In the genomic region with DNA sequence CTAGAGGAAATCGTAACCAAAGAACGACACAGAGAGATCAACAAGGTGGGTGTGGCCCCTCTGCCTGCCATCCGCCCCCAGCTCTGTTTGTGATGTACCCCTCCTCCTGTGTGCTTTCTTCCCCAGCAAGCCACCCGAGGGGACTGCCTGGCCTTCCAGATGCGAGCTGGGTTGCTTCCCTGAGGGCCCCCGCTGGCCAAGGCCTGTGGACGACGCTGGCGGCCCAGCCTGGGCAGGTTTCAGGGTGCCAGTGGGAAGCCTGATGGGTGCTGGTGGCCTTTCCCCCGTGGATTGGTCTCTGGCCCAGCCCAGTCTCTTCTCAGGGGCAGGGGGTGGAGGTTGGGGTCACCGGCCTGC, we compare ENCODE assay signal across 10 cellular contexts. TPM values are rescaled to one million over a fixed set of nuclear protein-coding genes. Genes with fewer than 3 reads are reported as not detected.
DNase-seq lines count a peak whose midpoint lies in the region; ATAC-seq and TF ChIP-seq lines count a peak whose summit lies in the region.
"Had no signal": no experiment of that assay in that cellular context is flagged by ENCODE, and none has a peak within 500 bp of the region (broad histone marks: within the 10 kb centered on the region; RNA-seq: fewer than 3 reads in every experiment).

No MANE protein-coding gene starts in this region.

- peaks cover 24 to 39% of the 10 kb centered on the region in 2 donors for H3K4me1 Mint-ChIP-seq in natural killer cell treated with Interleukin-12 subunit alpha and Interleukin-12 subunit beta and Interleukin-15 and Interleukin-18, amount 100 ng/mL, for 72 hours (ENCODE audit: low read depth in 2 of 2)

- H3K27ac Mint-ChIP-seq in natural killer cell treated with Interleukin-12 subunit alpha and Interleukin-12 subunit beta and Interleukin-15 and Interleukin-18, amount 100 ng/mL, for 72 hours: peak overlapping the region in 1 of 2 donors; percentile 91

- no peaks in the 10 kb centered on the region for H3K36me3 Mint-ChIP-seq in natural killer cell treated with Interleukin-12 subunit alpha and Interleukin-12 subunit beta and Interleukin-15 and Interleukin-18, amount 100 ng/mL, for 72 hours

- no peaks in the 10 kb centered on the region for H3K27me3 Mint-ChIP-seq in natural killer cell treated with Interleukin-12 subunit alpha and Interleukin-12 subunit beta and Interleukin-15 and Interleukin-18, amount 100 ng/mL, for 72 hours

- ATAC-seq in natural killer cell treated with Interleukin-12 subunit alpha and Interleukin-12 subunit beta and Interleukin-15 and Interleukin-18, amount 100 ng/mL, for 72 hours: no peak
- ATAC-seq: gastrocnemius medialis had no signal

- H3K4me3 ChIP-seq in AG09309 (ENCODE audit: control insufficient read depth, low read depth, low read length) (peak overlapping the region; percentile 81), HFF-Myc (replicated peaks; ENCODE audit: low read depth, low read length) (peak overlapping the region; percentile 82), brain microvascular endothelial cell (ENCODE audit: low read depth, low read length) (peak overlapping the region; percentile 80)

- H3K9me3 Mint-ChIP-seq in natural killer cell treated with Interleukin-12 subunit alpha and Interleukin-12 subunit beta and Interleukin-15 and Interleukin-18, amount 100 ng/mL, for 72 hours: no peaks in the 10 kb centered on the region

- peaks cover 3% of the 10 kb centered on the region for H3K36me3 ChIP-seq in brain microvascular endothelial cell (replicated peaks)

- H3K27ac ChIP-seq in brain microvascular endothelial cell: no peak overlapping the region

- DNase-seq in AG09309 (ENCODE audit: low read depth) (no peak), HFF-Myc (ENCODE audit: extremely low read depth, low read depth) (no peak), brain microvascular endothelial cell (no peak), kidney tubule cell (ENCODE audit: low spot score) (no peak), foreskin melanocyte (no peak), SHP77 treated with DMSO at 0.1 percent for 48 hours (lab: John Stamatoyannopoulos, UW) (no peak), NCI-H446 (lab: John Stamatoyannopoulos, UW) (no peak)
- no peak for DNase-seq in natural killer cell treated with Interleukin-12 subunit alpha and Interleukin-12 subunit beta and Interleukin-15 and Interleukin-18, amount 100 ng/mL, for 72 hours (ENCODE audit: low spot score)
- DNase-seq: activated gamma-delta T cell, gastrocnemius medialis had no signal

- H3K4me3 Mint-ChIP-seq in natural killer cell treated with Interleukin-12 subunit alpha and Interleukin-12 subunit beta and Interleukin-15 and Interleukin-18, amount 100 ng/mL, for 72 hours: peak overlapping the region; percentile 90

- in situ Hi-C loops in brain microvascular endothelial cell (cut with HindIII; ENCODE audit: low pct_ligation_motif_present, low sequenced_read_pairs): no loop called here

- no peaks in the 10 kb centered on the region for H3K27me3 ChIP-seq in brain microvascular endothelial cell (replicated peaks)
- H3K27me3 ChIP-seq: gastrocnemius medialis had no signal

- TF ChIP-seq CTCF in AG09309 (IDR thresholded peaks at IDR 0.05; ENCODE audit: control insufficient read depth, insufficient read depth, low read depth, low read length, missing control alignments) (no peak), HFF-Myc (IDR thresholded peaks at IDR 0.05; ENCODE audit: low read depth, low read length, missing control alignments) (no peak), brain microvascular endothelial cell (IDR thresholded peaks at IDR 0.05; ENCODE audit: low read depth, low read length, missing control alignments) (no peak)

RNA-seq across cellular contexts. Expression of gene ARL6IP4, which starts 2.0 kb away (rescaled TPM):
- 100 to 1,000 TPM; 146 to 212 TPM for total RNA-seq in natural killer cell treated with Interleukin-12 subunit alpha and Interleukin-12 subunit beta and Interleukin-15 and Interleukin-18, amount 100 ng/mL, for 72 hours

RNA-seq across cellular contexts. Expression of gene OGFOD2, which starts 7.4 kb away (rescaled TPM):
- 10 to 100 TPM; 19.1 to 36.8 TPM for total RNA-seq in natural killer cell treated with Interleukin-12 subunit alpha and Interleukin-12 subunit beta and Interleukin-15 and Interleukin-18, amount 100 ng/mL, for 72 hours

RNA-seq across cellular contexts. Expression of gene ABCB9, which starts 16.2 kb away (rescaled TPM):
- total RNA-seq in natural killer cell treated with Interleukin-12 subunit alpha and Interleukin-12 subunit beta and Interleukin-15 and Interleukin-18, amount 100 ng/mL, for 72 hours: 1 to 10 TPM; 4.5 to 6.3 TPM
